13 cellular contexts compared by ENCODE assay signal in the genomic region with DNA sequence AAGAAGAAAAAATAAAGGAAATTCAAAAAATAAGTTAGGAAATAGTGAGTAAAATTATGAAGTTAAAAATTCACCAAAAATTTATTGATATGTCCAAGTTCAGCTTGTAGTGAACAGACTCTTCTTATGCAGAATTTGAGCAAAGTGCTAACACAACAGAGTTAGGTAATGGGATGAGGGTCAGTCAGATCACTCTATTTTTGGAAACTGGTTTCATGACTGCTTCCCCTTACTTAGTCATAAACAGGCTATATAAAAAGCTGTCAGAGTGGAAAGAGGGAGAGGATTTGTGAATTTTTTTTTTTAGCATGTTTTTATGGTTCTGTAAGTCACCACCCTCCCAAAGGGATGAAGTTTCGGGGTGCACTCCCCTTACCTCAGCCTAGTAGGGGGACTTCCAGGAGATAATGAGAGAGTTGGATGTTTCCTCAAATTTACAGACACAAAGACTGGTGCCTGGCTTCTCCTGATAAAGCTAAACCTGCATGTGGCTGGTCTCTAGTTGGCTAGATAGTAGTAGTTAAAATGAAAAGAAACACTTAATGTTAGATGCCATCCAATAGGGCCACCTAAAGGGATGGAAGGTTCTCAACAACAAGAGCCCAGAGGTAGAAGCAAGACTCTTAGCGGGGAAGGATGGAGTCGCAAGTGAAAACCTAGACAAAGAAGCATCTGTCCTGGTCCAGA. TPM values are rescaled to one million over a fixed set of nuclear protein-coding genes. Genes with fewer than 3 reads are reported as not detected.
A peak's percentile ranks its signal among the peaks of the same experiment; 100 is the strongest.
DNase-seq lines count a peak whose midpoint lies in the region; ATAC-seq, FAIRE-seq and TF ChIP-seq lines count a peak whose summit lies in the region.
"Had no signal": no experiment of that assay in that cellular context is flagged by ENCODE, and none has a peak within 500 bp of the region (broad histone marks: within the 10 kb centered on the region; RNA-seq: fewer than 3 reads in every experiment).

No MANE protein-coding gene starts in this region.

- peak overlapping the region; percentile 2 for H3K4me3 ChIP-seq in Loucy (ENCODE audit: low read length, poor library complexity, severe bottlenecking)
- no peak overlapping the region for H3K4me3 ChIP-seq in bronchial epithelial cell (ENCODE audit: low read depth, low read length)
- H3K4me3 ChIP-seq in upper lobe of left lung, result no peak overlapping the region
- no peak overlapping the region for H3K4me3 ChIP-seq in aorta (ENCODE audit: low read length in 2 of 2)
- H3K4me3 ChIP-seq: SJSA1 had no signal

- no peaks in the 10 kb centered on the region for H3K79me2 ChIP-seq in Loucy (ENCODE audit: insufficient read depth, low read length)

- no peaks in the 10 kb centered on the region for H3K36me3 Mint-ChIP-seq in stimulated activated naive B cell treated with anti-CD40 and anti-IgM and Interleukin-4, amounts not matched to agents 10 μg/mL and 1 μg/mL and 100 μg/mL, for 72 hours
- H3K36me3 Mint-ChIP-seq: activated naive CD4-positive, alpha-beta T cell treated with anti-CD3 and anti-CD28 coated beads, Interleukin-2, amount 10 ng/mL, durations not matched to agents 7 days and 5 days; type B pancreatic cell had no signal

- TF ChIP-seq CTCF in Loucy (conservative IDR thresholded peaks at IDR 0.05; ENCODE audit: low read length), result no peak
- TF ChIP-seq CTCF in bronchial epithelial cell (IDR thresholded peaks at IDR 0.05; ENCODE audit: insufficient read depth, low read length, severe bottlenecking), result no peak
- no peak for TF ChIP-seq CTCF in upper lobe of left lung (IDR thresholded peaks at IDR 0.05)

- H3K27me3 Mint-ChIP-seq in stimulated activated naive B cell treated with anti-CD40 and anti-IgM and Interleukin-4, amounts not matched to agents 10 μg/mL and 1 μg/mL and 100 μg/mL, for 72 hours, result peaks cover 4 to 10% of the 10 kb centered on the region in 2 donors
- H3K27me3 Mint-ChIP-seq: type B pancreatic cell had no signal

- H2AFZ ChIP-seq in Loucy (ENCODE audit: low read length), result peak overlapping the region; percentile 47; the same call in 1 of the 2 replicates

- WGBS in upper lobe of left lung, 2 donors, result 89 to 93% methylated on average over 3 of the region's 3 CpGs
- WGBS in aorta, 2 donors, result 83% methylated on average over 3 of the region's 3 CpGs

- no peaks in the 10 kb centered on the region for H3K36me3 ChIP-seq in Loucy (ENCODE audit: insufficient read depth, low read length)
- H3K36me3 ChIP-seq in bronchial epithelial cell (ENCODE audit: control insufficient read depth, insufficient read depth, low read length), result no peaks in the 10 kb centered on the region
- H3K36me3 ChIP-seq in upper lobe of left lung, result no peaks in the 10 kb centered on the region
- H3K36me3 ChIP-seq in aorta (ENCODE audit: control insufficient read depth in 1 of 2, insufficient read depth in 2 of 2, low read length in 1 of 2), result no peaks in the 10 kb centered on the region
- H3K36me3 ChIP-seq: SJSA1 had no signal

- ATAC-seq in GM19395 (IDR thresholded peaks at IDR 0.05; ENCODE audit: unreplicated experiment) (peak; percentile 62), upper lobe of left lung (ENCODE audit: low FRiP score in 2 of 2) (no peak), aorta (ENCODE audit: low FRiP score) (no peak)
- peak; percentile 69 to 85 for ATAC-seq in stimulated activated naive B cell treated with anti-CD40 and anti-IgM and Interleukin-4, amounts not matched to agents 10 μg/mL and 1 μg/mL and 100 μg/mL, for 72 hours (replicated peaks)
- ATAC-seq: right cardiac atrium had no signal

- H3K9me2 ChIP-seq in Loucy (replicated peaks; ENCODE audit: low read depth, low read length), result no peaks in the 10 kb centered on the region

- peaks cover 6 to 24% of the 10 kb centered on the region in 2 donors for H3K4me1 Mint-ChIP-seq in stimulated activated naive B cell treated with anti-CD40 and anti-IgM and Interleukin-4, amounts not matched to agents 10 μg/mL and 1 μg/mL and 100 μg/mL, for 72 hours
- H3K4me1 Mint-ChIP-seq: activated naive CD4-positive, alpha-beta T cell treated with anti-CD3 and anti-CD28 coated beads, Interleukin-2, amount 10 ng/mL, durations not matched to agents 7 days and 5 days had no signal

- TF ChIP-seq POLR2A in upper lobe of left lung (IDR thresholded peaks at IDR 0.05), result no peak

- no peaks in the 10 kb centered on the region for H4K20me1 ChIP-seq in Loucy (ENCODE audit: insufficient read depth, low read length, poor library complexity, severe bottlenecking)

- FAIRE-seq in bronchial epithelial cell (lab: Jason Lieb, UNC), result no peak

- no peak for TF ChIP-seq EP300 in upper lobe of left lung (IDR thresholded peaks at IDR 0.05)

- DNase-seq in bronchial epithelial cell (ENCODE audit: low read depth), result peak; percentile 20
- DNase-seq in stimulated activated naive B cell treated with anti-CD40 and anti-IgM and Interleukin-4, amounts not matched to agents 10 μg/mL and 1 μg/mL and 100 μg/mL, for 72 hours, result no peak
- no peak for DNase-seq in NCI-H446 (lab: John Stamatoyannopoulos, UW)
- no peak for DNase-seq in upper lobe of left lung
- DNase-seq in stimulated activated CD4-positive, alpha-beta T cell treated with anti-CD3 and anti-CD28 coated beads, Interleukin-4, amount 100 ng/mL, for 1 hour, result no peak
- DNase-seq in aorta, result no peak
- DNase-seq: activated naive CD4-positive, alpha-beta T cell treated with anti-CD3 and anti-CD28 coated beads, Interleukin-2, amount 10 ng/mL, durations not matched to agents 7 days and 5 days; Caco-2; right cardiac atrium had no signal

- H3K9me3 ChIP-seq in Loucy (ENCODE audit: insufficient read depth, low read depth, low read length) (no peaks in the 10 kb centered on the region), upper lobe of left lung (no peaks in the 10 kb centered on the region), aorta (ENCODE audit: control insufficient read depth, low read length) (peaks cover 2% of the 10 kb centered on the region)
- H3K9me3 ChIP-seq: Caco-2, SJSA1 had no signal

- peaks cover 3% of the 10 kb centered on the region; the same call in 1 of the 2 replicates for H3F3A ChIP-seq in Loucy (ENCODE audit: low read depth)

- peaks cover 0 to 3% of the 10 kb centered on the region in 2 donors for H3K9me3 Mint-ChIP-seq in stimulated activated naive B cell treated with anti-CD40 and anti-IgM and Interleukin-4, amounts not matched to agents 10 μg/mL and 1 μg/mL and 100 μg/mL, for 72 hours
- H3K9me3 Mint-ChIP-seq: activated naive CD4-positive, alpha-beta T cell treated with anti-CD3 and anti-CD28 coated beads, Interleukin-2, amount 10 ng/mL, durations not matched to agents 7 days and 5 days; type B pancreatic cell had no signal

- H3K27me3 ChIP-seq in Loucy (ENCODE audit: insufficient read depth, low read length, poor library complexity, severe bottlenecking) (no peaks in the 10 kb centered on the region), bronchial epithelial cell (ENCODE audit: control insufficient read depth, insufficient read depth, low read length) (no peaks in the 10 kb centered on the region), upper lobe of left lung (no peaks in the 10 kb centered on the region), aorta (ENCODE audit: control insufficient read depth in 1 of 2, insufficient read depth in 2 of 2, low read length in 1 of 2) (no peaks in the 10 kb centered on the region)
- H3K27me3 ChIP-seq: SJSA1 had no signal

- peak overlapping the region; percentile 23 for H3K9ac ChIP-seq in Loucy (ENCODE audit: low read depth, low read length, poor library complexity, severe bottlenecking)

- H3K4me3 Mint-ChIP-seq in stimulated activated naive B cell treated with anti-CD40 and anti-IgM and Interleukin-4, amounts not matched to agents 10 μg/mL and 1 μg/mL and 100 μg/mL, for 72 hours, result peak overlapping the region in 1 of 2 donors; percentile 4
- H3K4me3 Mint-ChIP-seq: activated naive CD4-positive, alpha-beta T cell treated with anti-CD3 and anti-CD28 coated beads, Interleukin-2, amount 10 ng/mL, durations not matched to agents 7 days and 5 days; type B pancreatic cell had no signal

- H3K4me1 ChIP-seq in Loucy (ENCODE audit: insufficient read depth, low read length, poor library complexity, severe bottlenecking) (peaks cover 32% of the 10 kb centered on the region), upper lobe of left lung (peaks cover 0 to 7% (median 5%) of the 10 kb centered on the region in 4 donors), aorta (ENCODE audit: control insufficient read depth in 1 of 2, insufficient read depth in 2 of 2, low read length in 2 of 2) (peaks cover 0 to 2% of the 10 kb centered on the region in 2 donors)
- H3K4me1 ChIP-seq: SJSA1 had no signal

- no peak overlapping the region for H3K27ac Mint-ChIP-seq in stimulated activated naive B cell treated with anti-CD40 and anti-IgM and Interleukin-4, amounts not matched to agents 10 μg/mL and 1 μg/mL and 100 μg/mL, for 72 hours
- H3K27ac Mint-ChIP-seq: activated naive CD4-positive, alpha-beta T cell treated with anti-CD3 and anti-CD28 coated beads, Interleukin-2, amount 10 ng/mL, durations not matched to agents 7 days and 5 days; type B pancreatic cell had no signal

- H3K4me2 ChIP-seq in Loucy (ENCODE audit: low read depth, low read length, poor library complexity, severe bottlenecking), result peak overlapping the region; percentile 53

- H3K27ac ChIP-seq in upper lobe of left lung, result no peak overlapping the region
- H3K27ac ChIP-seq in aorta (ENCODE audit: low read depth in 1 of 2, low read length in 2 of 2), result no peak overlapping the region
- H3K27ac ChIP-seq: SJSA1 had no signal

- intact Hi-C loops in aorta (cut with DNase I), result no loop called here

RNA-seq across cellular contexts. Expression of gene CPB2, which starts 4.5 kb away (rescaled TPM):
- total RNA-seq in bronchial epithelial cell (not detected in 2 replicates), upper lobe of left lung (100 to 1,000 TPM in 1 of 6 donors, 10 to 100 TPM in 4, 1 to 10 TPM in 1; 2.1 to 114 (median 21.3) TPM), aorta (not detected)
- polyA plus RNA-seq in aorta, result not detected
- total RNA-seq: right cardiac atrium, SJSA1 had no signal
- polyA plus RNA-seq: right cardiac atrium had no signal

RNA-seq across cellular contexts. Expression of gene ZC3H13, which starts 47.8 kb away (rescaled TPM):
- 10.5 and 15.5 TPM in 2 replicates for total RNA-seq in bronchial epithelial cell
- 10 to 100 TPM; 23.6 to 71.2 (median 42.3) TPM for total RNA-seq in upper lobe of left lung
- total RNA-seq in aorta, result 10 to 100 TPM; 55.9 to 57.0 TPM
- 10 to 100 TPM; 14.1 to 15.9 TPM for polyA plus RNA-seq in aorta

Comparison
In these comparisons a context has a peak if more than half of its experiments do, and no peak if none do; other contexts are left out.
1. ATAC-seq: peak in GM19395 (single experiment) and stimulated activated naive B cell treated with anti-CD40 and anti-IgM and Interleukin-4, amounts not matched to agents 10 μg/mL and 1 μg/mL and 100 μg/mL, for 72 hours (2 of 2); none in upper lobe of left lung (0 of 2) and aorta (single experiment).